30 cellular contexts compared by ENCODE assay signal in the genomic region with DNA sequence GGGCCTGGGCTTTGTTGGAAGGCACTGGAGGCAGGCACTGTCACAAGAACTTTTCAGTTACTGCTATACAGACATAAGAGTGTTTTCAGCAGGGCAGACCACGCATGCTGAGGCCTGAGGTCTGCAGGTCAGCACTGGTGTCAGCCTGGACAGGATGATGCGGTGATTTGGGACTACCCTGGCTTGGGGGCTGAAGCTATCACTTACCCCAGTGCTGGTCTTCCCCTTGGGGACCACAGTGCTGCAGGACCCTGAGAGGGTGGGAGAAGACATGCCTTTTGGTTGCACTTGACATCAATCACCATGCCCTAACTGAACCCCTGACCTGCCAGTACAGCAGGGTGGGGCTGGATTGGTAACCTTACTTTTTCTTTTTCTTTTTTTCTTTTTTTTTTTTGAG. TPM values are rescaled to one million over a fixed set of nuclear protein-coding genes. Genes with fewer than 3 reads are reported as not detected.
"Had no signal": no experiment of that assay in that cellular context is flagged by ENCODE, and none has a peak within 500 bp of the region (broad histone marks: within the 10 kb centered on the region; RNA-seq: fewer than 3 reads in every experiment).

No MANE protein-coding gene starts in this region.

- H3K27ac ChIP-seq: dorsolateral prefrontal cortex, gastrocnemius medialis, left lung, prostate gland, right atrium auricular region, sigmoid colon, testis, tibial artery, upper lobe of left lung, uterus had no signal

- H3K9me3 ChIP-seq: gastrocnemius medialis, left lung, prostate gland, right atrium auricular region, sigmoid colon, testis, tibial artery, upper lobe of left lung, uterus had no signal

- H3K36me3 Mint-ChIP-seq: natural killer cell; stimulated activated effector memory CD8-positive, alpha-beta T cell treated with anti-CD3 and anti-CD28 coated beads, Interleukin-12 subunit alpha, Interleukin-12 subunit beta, amount 100 ng/mL, for 72 hours had no signal

- H3K9me3 Mint-ChIP-seq: natural killer cell; stimulated activated effector memory CD8-positive, alpha-beta T cell treated with anti-CD3 and anti-CD28 coated beads, Interleukin-12 subunit alpha, Interleukin-12 subunit beta, amount 100 ng/mL, for 72 hours had no signal

- H3K27me3 ChIP-seq: dorsolateral prefrontal cortex, right atrium auricular region, sigmoid colon, testis, upper lobe of left lung, uterus had no signal

- H3K4me1 Mint-ChIP-seq: natural killer cell had no signal

- DNase-seq: cerebellar nuclear complex; dorsolateral prefrontal cortex; effector CD4-positive, alpha-beta T cell; foreskin fibroblast; gastrocnemius medialis; left cardiac atrium; left lung; mesenchymal stem cell; natural killer cell; sigmoid colon; stimulated activated CD4-positive, alpha-beta T cell treated with anti-CD3 and anti-CD28 coated beads, Interleukin-2, amount 100 ng/mL, for 24 hours; stimulated activated CD4-positive, alpha-beta T cell treated with anti-CD3 and anti-CD28 coated beads, Interleukin-4, amount 100 ng/mL, for 24 hours; stimulated activated naive CD4-positive, alpha-beta T cell treated with Interleukin-2 at 50 U/mL for 16 hours; substantia nigra; testis; tibial artery; upper lobe of left lung; uterus had no signal

- H3K4me3 Mint-ChIP-seq: natural killer cell; stimulated activated effector memory CD8-positive, alpha-beta T cell treated with anti-CD3 and anti-CD28 coated beads, Interleukin-12 subunit alpha, Interleukin-12 subunit beta, amount 100 ng/mL, for 72 hours had no signal

- H3K4me3 ChIP-seq: dorsolateral prefrontal cortex, gastrocnemius medialis, left lung, prostate gland, right atrium auricular region, sigmoid colon, testis, tibial artery, upper lobe of left lung, uterus had no signal

- H3K36me3 ChIP-seq: gastrocnemius medialis, left lung, prostate gland, right atrium auricular region, sigmoid colon, tibial artery, upper lobe of left lung, uterus had no signal

- H3K4me1 ChIP-seq: gastrocnemius medialis, left lung, prostate gland, tibial artery, upper lobe of left lung had no signal

- H3K27ac Mint-ChIP-seq: natural killer cell; stimulated activated effector memory CD8-positive, alpha-beta T cell treated with anti-CD3 and anti-CD28 coated beads, Interleukin-12 subunit alpha, Interleukin-12 subunit beta, amount 100 ng/mL, for 72 hours had no signal

- ATAC-seq: gastrocnemius medialis; left cardiac atrium; left lung; natural killer cell; stimulated activated effector memory CD8-positive, alpha-beta T cell treated with anti-CD3 and anti-CD28 coated beads, Interleukin-12 subunit alpha, Interleukin-12 subunit beta, amount 100 ng/mL, for 72 hours had no signal

RNA-seq across cellular contexts. Expression of gene DMRTB1, which starts 9.2 kb away (rescaled TPM):
- total RNA-seq: gastrocnemius medialis, glomerular endothelial cell, kidney epithelial cell, left cardiac atrium, left lung, lower leg skin, lung microvascular endothelial cell, mononuclear cell, natural killer cell, osteocyte, right atrium auricular region, sigmoid colon, skeletal muscle tissue, upper lobe of left lung, uterus had no signal
- polyA plus RNA-seq: esophagus, neural cell, sigmoid colon had no signal
